Comparison of ENCODE assay signal across 19 cellular contexts in the genomic region with DNA sequence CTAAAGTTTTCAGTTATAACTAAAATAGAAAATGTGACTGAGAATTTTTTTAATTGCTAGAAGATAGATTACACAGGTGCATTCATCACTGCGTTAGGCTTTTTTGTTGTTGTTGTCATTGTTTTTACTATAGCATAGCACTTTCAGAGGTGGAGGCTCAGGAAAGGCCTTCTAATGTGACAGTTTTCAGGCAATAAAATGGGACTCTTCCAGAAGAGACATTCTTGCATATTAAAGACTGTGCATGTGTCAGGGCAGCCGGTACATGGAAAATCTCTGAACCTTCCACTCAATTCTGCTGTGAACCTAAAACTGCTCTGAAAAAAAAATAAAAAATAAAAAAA.
DNase-seq lines count a peak whose midpoint lies in the region; ATAC-seq and TF ChIP-seq lines count a peak whose summit lies in the region.
"Had no signal": no experiment of that assay in that cellular context is flagged by ENCODE, and none has a peak within 500 bp of the region (broad histone marks: within the 10 kb centered on the region; RNA-seq: fewer than 3 reads in every experiment).

No MANE protein-coding gene starts in this region.

- peak overlapping the region; percentile 2 for H2AFZ ChIP-seq in hepatocyte

- no peak overlapping the region for H3K4me2 ChIP-seq in hepatocyte

- no peaks in the 10 kb centered on the region for H3K9me2 ChIP-seq in hepatocyte (replicated peaks; ENCODE audit: insufficient read depth)

- DNase-seq in hepatocyte (ENCODE audit: low spot score) (no peak), Peyer's patch (no peak), GM10266 (ENCODE audit: extremely low spot score) (no peak), T-helper 2 cell (no peak), natural killer cell (no peak)
- DNase-seq: activated CD4-positive, alpha-beta T cell treated with anti-CD3 and anti-CD28 coated beads, Interleukin-2, amount 50 U/mL, for 4 hours; activated T-cell treated with anti-CD3 and anti-CD28 coated beads, Interleukin-2, amount 50 U/mL, for 48 hours; caudate nucleus; DMS 273 treated with DMSO at 0.1 percent for 48 hours; KBM-7; NCI-H1417 treated with DMSO at 0.1 percent for 48 hours; stimulated activated CD4-positive, alpha-beta T cell treated with anti-CD3 and anti-CD28 coated beads, Interleukin-12 subunit alpha, Interleukin-12 subunit beta, amount 100 ng/mL, for 4 hours; upper lobe of right lung had no signal

- H3K27ac Mint-ChIP-seq in natural killer cell: no peak overlapping the region
- H3K27ac Mint-ChIP-seq: stimulated activated naive CD8-positive, alpha-beta T cell treated with anti-CD3 and anti-CD28 coated beads, Interleukin-15, Interleukin-2, amounts not matched to agents 100 ng/mL and 50 ng/mL, for 24 hours had no signal

- H3K4me3 Mint-ChIP-seq in natural killer cell: no peak overlapping the region
- H3K4me3 Mint-ChIP-seq: stimulated activated naive CD8-positive, alpha-beta T cell treated with anti-CD3 and anti-CD28 coated beads, Interleukin-15, Interleukin-2, amounts not matched to agents 100 ng/mL and 50 ng/mL, for 24 hours had no signal

- intact Hi-C loops in natural killer cell (cut with micrococcal nuclease): no loop called here

- H3K27me3 Mint-ChIP-seq in natural killer cell (ENCODE audit: low read depth in 2 of 2): peaks cover 0 to 8% of the 10 kb centered on the region in 2 donors

- no peaks in the 10 kb centered on the region for H4K20me1 ChIP-seq in hepatocyte (ENCODE audit: insufficient read depth, poor library complexity, severe bottlenecking)

- no peak for TF ChIP-seq CTCF in hepatocyte (IDR thresholded peaks at IDR 0.05; ENCODE audit: poor library complexity)
- TF ChIP-seq CTCF in Peyer's patch (IDR thresholded peaks at IDR 0.05): no peak
- TF ChIP-seq CTCF in GM10266 (IDR thresholded peaks at IDR 0.05; ENCODE audit: control insufficient read depth, insufficient read depth, low read depth, missing control alignments): no peak
- TF ChIP-seq CTCF in natural killer cell (IDR thresholded peaks at IDR 0.05): no peak

- no peak for TF ChIP-seq POLR2A in Peyer's patch (IDR thresholded peaks at IDR 0.05)

- H3K9me3 ChIP-seq in hepatocyte (ENCODE audit: low read depth): no peaks in the 10 kb centered on the region
- H3K9me3 ChIP-seq in Peyer's patch: no peaks in the 10 kb centered on the region
- H3K9me3 ChIP-seq: prostate gland, upper lobe of right lung had no signal

- H3K79me2 ChIP-seq in hepatocyte: no peaks in the 10 kb centered on the region

- H3K27ac ChIP-seq in hepatocyte (no peak overlapping the region), Peyer's patch (no peak overlapping the region)
- H3K27ac ChIP-seq: prostate gland, SK-N-MC, upper lobe of right lung had no signal

- no peaks in the 10 kb centered on the region for H3K4me1 ChIP-seq in hepatocyte (ENCODE audit: insufficient read depth)
- H3K4me1 ChIP-seq in Peyer's patch: no peaks in the 10 kb centered on the region
- H3K4me1 ChIP-seq: prostate gland, upper lobe of right lung had no signal

- H3K36me3 ChIP-seq in hepatocyte (replicated peaks; ENCODE audit: insufficient read depth, low read depth) (no peaks in the 10 kb centered on the region), Peyer's patch (no peaks in the 10 kb centered on the region)
- H3K36me3 ChIP-seq: prostate gland, upper lobe of right lung had no signal

- ATAC-seq in GM18873 (IDR thresholded peaks at IDR 0.05; ENCODE audit: low FRiP score, unreplicated experiment): peak; percentile 32
- peak; percentile 13 for ATAC-seq in GM21576 (IDR thresholded peaks at IDR 0.05; ENCODE audit: unreplicated experiment)
- ATAC-seq in HG03097 (IDR thresholded peaks at IDR 0.05; ENCODE audit: low FRiP score, unreplicated experiment): peak; percentile 24
- no peak for ATAC-seq in natural killer cell
- ATAC-seq: upper lobe of right lung had no signal

- H3K27me3 ChIP-seq in hepatocyte (no peaks in the 10 kb centered on the region), Peyer's patch (no peaks in the 10 kb centered on the region)
- H3K27me3 ChIP-seq: upper lobe of right lung had no signal

- no peaks in the 10 kb centered on the region for H3K36me3 Mint-ChIP-seq in natural killer cell

- H3K4me1 Mint-ChIP-seq in natural killer cell: no peaks in the 10 kb centered on the region

- no peaks in the 10 kb centered on the region for H3K9me3 Mint-ChIP-seq in natural killer cell
- H3K9me3 Mint-ChIP-seq: stimulated activated naive CD8-positive, alpha-beta T cell treated with anti-CD3 and anti-CD28 coated beads, Interleukin-15, Interleukin-2, amounts not matched to agents 100 ng/mL and 50 ng/mL, for 24 hours had no signal

- 96% methylated on average over 2 of the region's 2 CpGs for WGBS in hepatocyte (ENCODE audit: low lambda C conversion rate, missing lambda C conversion rate)

- no peak overlapping the region for H3K4me3 ChIP-seq in hepatocyte
- H3K4me3 ChIP-seq in Peyer's patch: no peak overlapping the region
- H3K4me3 ChIP-seq: prostate gland, SK-N-MC, upper lobe of right lung had no signal

Comparison
In these comparisons a context has a peak if more than half of its experiments do, and no peak if none do; other contexts are left out.
1. ATAC-seq: peak in GM18873 (single experiment), GM21576 (single experiment) and HG03097 (single experiment); none in natural killer cell (0 of 3).